8 cellular contexts compared by ENCODE assay signal in genomic region chrX:77910108-77910840, GRCh38. TPM values are rescaled to one million over a fixed set of nuclear protein-coding genes. Genes with fewer than 3 reads are reported as not detected.
DNase-seq lines count a peak whose midpoint lies in the region; ATAC-seq and TF ChIP-seq lines count a peak whose summit lies in the region.

ATP7A (plus strand) TSS chrX:77910693; CDS start chrX:77971642, 60,949 bp downstream.

- H3K4me3 Mint-ChIP-seq in activated T-cell treated with anti-CD3 and anti-CD28 coated beads, Interleukin-2, amount 50 U/mL, for 72 hours, result peak within 1 kb of the TSS; percentile 98
- H3K4me3 Mint-ChIP-seq in naive thymus-derived CD8-positive, alpha-beta T cell, result peak within 1 kb of the TSS; percentile 93 to 98 (median 98)
- peak within 1 kb of the TSS; percentile 93 to 99 for H3K4me3 Mint-ChIP-seq in stimulated activated naive B cell treated with anti-CD40 and anti-IgM and Interleukin-4, amounts not matched to agents 10 μg/mL and 1 μg/mL and 100 μg/mL, for 72 hours

- H2AFZ ChIP-seq in DND-41 (ENCODE audit: low read depth, low read length), result peak within 1 kb of the TSS; percentile 79
- peak within 1 kb of the TSS; percentile 75 for H2AFZ ChIP-seq in KMS-11 (ENCODE audit: low read depth)
- H2AFZ ChIP-seq in fibroblast of lung (ENCODE audit: low read length), result peak within 1 kb of the TSS; percentile 95

- DNase-seq in DND-41, result peak; percentile 95
- DNase-seq in Panc1 (ENCODE audit: low read depth, low spot score), result peak; percentile 67
- peak; percentile 89 to 91 for DNase-seq in activated T-cell treated with anti-CD3 and anti-CD28 coated beads, Interleukin-2, amount 50 U/mL, for 72 hours
- peak; percentile 84 to 89 for DNase-seq in fibroblast of lung (ENCODE audit: low read depth in 2 of 2)
- DNase-seq in naive thymus-derived CD8-positive, alpha-beta T cell, result peak; percentile 78 to 96 (median 89)
- DNase-seq in stimulated activated naive B cell treated with anti-CD40 and anti-IgM and Interleukin-4, amounts not matched to agents 10 μg/mL and 1 μg/mL and 100 μg/mL, for 72 hours, result peak; percentile 86

- H3K9me3 ChIP-seq in DND-41 (ENCODE audit: insufficient read depth, low read length, severe bottlenecking) (no peaks in the 10 kb centered on the region), Panc1 (ENCODE audit: control insufficient read depth, insufficient read depth, low read depth, low read length) (no peaks in the 10 kb centered on the region), fibroblast of lung (ENCODE audit: control insufficient read depth, insufficient read depth, low read depth, low read length) (no peaks in the 10 kb centered on the region)

- CTCF ChIA-PET in Panc1 (lab: Charles Lee), result interaction anchor here (0.7 kb wide), 2 partner anchors 27 to 111 kb away, joined by 4 to 6 read pairs; no protein-coding TSS in a partner anchor

- H3K27ac ChIP-seq in DND-41 (ENCODE audit: low read length) (peak within 1 kb of the TSS; percentile 83), KMS-11 (peak within 1 kb of the TSS; percentile 54), Panc1 (ENCODE audit: low read length) (peak within 1 kb of the TSS; percentile 91), fibroblast of lung (ENCODE audit: insufficient read depth, low read length) (peak within 1 kb of the TSS; percentile 73)

- H4K20me1 ChIP-seq in DND-41 (ENCODE audit: insufficient read depth, low read length), result no peaks in the 10 kb centered on the region
- H4K20me1 ChIP-seq in KMS-11 (ENCODE audit: insufficient read depth), result no peaks in the 10 kb centered on the region
- H4K20me1 ChIP-seq in fibroblast of lung (ENCODE audit: control insufficient read depth, extremely low read depth, insufficient read depth, low read length), result no peaks in the 10 kb centered on the region

- H3K4me2 ChIP-seq in DND-41 (ENCODE audit: insufficient read depth, low read length), result peak within 1 kb of the TSS; percentile 86
- H3K4me2 ChIP-seq in KMS-11, result peak within 1 kb of the TSS; percentile 66
- H3K4me2 ChIP-seq in fibroblast of lung (ENCODE audit: extremely low read depth, insufficient read depth, low read length), result peak within 1 kb of the TSS; percentile 75

- TF ChIP-seq CTCF in DND-41 (IDR thresholded peaks at IDR 0.05; ENCODE audit: borderline replicate concordance, extremely low read depth, low read length, poor library complexity, severe bottlenecking), result peak; percentile 78
- 0 out of 2 replicates have a peak, but pooled peaks have one; percentile 32 for TF ChIP-seq CTCF in KMS-11 (conservative IDR thresholded peaks at IDR 0.05; ENCODE audit: low read depth, low read length)
- TF ChIP-seq CTCF in Panc1 (IDR thresholded peaks at IDR 0.05), result peak; percentile 75
- TF ChIP-seq CTCF in fibroblast of lung (conservative IDR thresholded peaks at IDR 0.05 in 1 of 2, IDR thresholded peaks at IDR 0.05 in 1 of 2; ENCODE audit: low read depth in 1 of 2, low read length in 2 of 2), result peak; percentile 35 to 54

- H3K4me1 Mint-ChIP-seq in activated T-cell treated with anti-CD3 and anti-CD28 coated beads, Interleukin-2, amount 50 U/mL, for 72 hours (ENCODE audit: low read depth), result peaks cover 20% of the 10 kb centered on the region
- H3K4me1 Mint-ChIP-seq in naive thymus-derived CD8-positive, alpha-beta T cell, result peaks cover 5 to 21% (median 17%) of the 10 kb centered on the region in 4 donors
- peaks cover 0 to 10% of the 10 kb centered on the region in 2 donors for H3K4me1 Mint-ChIP-seq in stimulated activated naive B cell treated with anti-CD40 and anti-IgM and Interleukin-4, amounts not matched to agents 10 μg/mL and 1 μg/mL and 100 μg/mL, for 72 hours

- H3K4me1 ChIP-seq in DND-41 (ENCODE audit: insufficient read depth, low read length) (peaks cover 24% of the 10 kb centered on the region; the same call in 1 of the 2 replicates), KMS-11 (ENCODE audit: low read depth, poor library complexity, severe bottlenecking) (peaks cover 4% of the 10 kb centered on the region), Panc1 (ENCODE audit: control insufficient read depth, insufficient read depth, low read length) (peaks cover 13% of the 10 kb centered on the region), fibroblast of lung (ENCODE audit: control insufficient read depth, extremely low read depth, insufficient read depth, low read length) (no peaks in the 10 kb centered on the region)

- H3K27me3 Mint-ChIP-seq in activated T-cell treated with anti-CD3 and anti-CD28 coated beads, Interleukin-2, amount 50 U/mL, for 72 hours (ENCODE audit: low read depth), result no peaks in the 10 kb centered on the region
- no peaks in the 10 kb centered on the region for H3K27me3 Mint-ChIP-seq in naive thymus-derived CD8-positive, alpha-beta T cell
- H3K27me3 Mint-ChIP-seq in stimulated activated naive B cell treated with anti-CD40 and anti-IgM and Interleukin-4, amounts not matched to agents 10 μg/mL and 1 μg/mL and 100 μg/mL, for 72 hours, result no peaks in the 10 kb centered on the region

- POLR2A ChIA-PET in Panc1 (lab: Charles Lee), result no interaction called here
- POLR2A ChIA-PET in naive thymus-derived CD8-positive, alpha-beta T cell (lab: Charles Lee), result interaction anchor here (0.8 to 3.7 kb wide), 7 partner anchors 9 to 194 kb away, joined by 3 to 27 read pairs (median 5); partner anchors contain the start of genes COX7B, MAGT1 and PGK1

- H3K79me2 ChIP-seq in DND-41 (ENCODE audit: insufficient read depth, low read length) (peaks cover 41% of the 10 kb centered on the region), KMS-11 (ENCODE audit: insufficient read depth, low read depth) (no peaks in the 10 kb centered on the region), fibroblast of lung (ENCODE audit: control insufficient read depth, insufficient read depth, low read length) (peaks cover 2% of the 10 kb centered on the region)

- in situ Hi-C loops in Panc1 (cut with HindIII; ENCODE audit: low pct_unique_long_range_greater_than_20kb, low sequenced_read_pairs), result no loop called here

- H3K27me3 ChIP-seq in DND-41 (ENCODE audit: insufficient read depth, low read length, poor library complexity) (no peaks in the 10 kb centered on the region), KMS-11 (ENCODE audit: insufficient read depth, low read depth) (no peaks in the 10 kb centered on the region), Panc1 (ENCODE audit: control insufficient read depth, insufficient read depth, low read length) (no peaks in the 10 kb centered on the region), fibroblast of lung (ENCODE audit: control insufficient read depth, insufficient read depth, low read length) (no peaks in the 10 kb centered on the region)

- H3K36me3 ChIP-seq in DND-41 (ENCODE audit: insufficient read depth, low read length) (no peaks in the 10 kb centered on the region; the same call in 1 of the 2 replicates), KMS-11 (ENCODE audit: insufficient read depth) (no peaks in the 10 kb centered on the region), Panc1 (ENCODE audit: control insufficient read depth, insufficient read depth, low read length) (no peaks in the 10 kb centered on the region), fibroblast of lung (ENCODE audit: control insufficient read depth, insufficient read depth, low read length) (no peaks in the 10 kb centered on the region)

- intact Hi-C loops in Panc1 (cut with micrococcal nuclease; ENCODE audit: unreplicated experiment), result loop anchor here (2.0 kb wide), 1 partner anchor 119 kb away; no protein-coding TSS in a partner anchor

- BruUV-seq in Panc1 (replicated peaks; lab: Mats Ljungman, UMichigan), result no TSS peak

- peak within 1 kb of the TSS; percentile 99 for H3K27ac Mint-ChIP-seq in activated T-cell treated with anti-CD3 and anti-CD28 coated beads, Interleukin-2, amount 50 U/mL, for 72 hours
- H3K27ac Mint-ChIP-seq in naive thymus-derived CD8-positive, alpha-beta T cell, result peak within 1 kb of the TSS; percentile 93 to 100 (median 99)
- H3K27ac Mint-ChIP-seq in stimulated activated naive B cell treated with anti-CD40 and anti-IgM and Interleukin-4, amounts not matched to agents 10 μg/mL and 1 μg/mL and 100 μg/mL, for 72 hours, result peak within 1 kb of the TSS; percentile 98

- H3K36me3 Mint-ChIP-seq in activated T-cell treated with anti-CD3 and anti-CD28 coated beads, Interleukin-2, amount 50 U/mL, for 72 hours (ENCODE audit: insufficient read depth in 2 of 2), result peaks cover 2 to 3% of the 10 kb centered on the region in 2 donors
- peaks cover 0 to 10% (median 0%) of the 10 kb centered on the region in 3 donors for H3K36me3 Mint-ChIP-seq in naive thymus-derived CD8-positive, alpha-beta T cell
- peaks cover 0 to 3% of the 10 kb centered on the region in 2 donors for H3K36me3 Mint-ChIP-seq in stimulated activated naive B cell treated with anti-CD40 and anti-IgM and Interleukin-4, amounts not matched to agents 10 μg/mL and 1 μg/mL and 100 μg/mL, for 72 hours

- H3K9ac ChIP-seq in DND-41 (ENCODE audit: low read depth, low read length), result peak within 1 kb of the TSS; percentile 63
- peak within 1 kb of the TSS; percentile 25; the same call in 1 of the 2 replicates for H3K9ac ChIP-seq in KMS-11
- peak within 1 kb of the TSS; percentile 49 for H3K9ac ChIP-seq in fibroblast of lung (ENCODE audit: insufficient read depth, low read length)

- H3K4me3 ChIP-seq in DND-41 (ENCODE audit: low read depth in 1 of 2, low read length in 2 of 2) (peak within 1 kb of the TSS; percentile 77), KMS-11 (IDR thresholded peaks at IDR 0.05; ENCODE audit: insufficient read depth, low read depth, low read length) (no peak within 1 kb of the TSS), Panc1 (ENCODE audit: low read depth in 2 of 2, low read length in 2 of 2) (peak within 1 kb of the TSS; percentile 76), fibroblast of lung (replicated peaks in 1 of 4; ENCODE audit: control extremely low read depth in 1 of 4, insufficient read depth in 1 of 4, low read depth in 3 of 4, low read length in 4 of 4) (peak within 1 kb of the TSS; percentile 69 to 84 (median 74))

- peak; percentile 93 for ATAC-seq in DND-41 (ENCODE audit: insufficient read depth, low read depth)
- ATAC-seq in GM21786 (IDR thresholded peaks at IDR 0.05; ENCODE audit: unreplicated experiment), result peak; percentile 96
- peak; percentile 98 for ATAC-seq in Panc1
- ATAC-seq in activated T-cell treated with anti-CD3 and anti-CD28 coated beads, Interleukin-2, amount 50 U/mL, for 72 hours (replicated peaks in 1 of 2), result peak; percentile 95
- ATAC-seq in naive thymus-derived CD8-positive, alpha-beta T cell, result peak; percentile 92 to 93
- ATAC-seq in stimulated activated naive B cell treated with anti-CD40 and anti-IgM and Interleukin-4, amounts not matched to agents 10 μg/mL and 1 μg/mL and 100 μg/mL, for 72 hours (replicated peaks), result peak; percentile 97

- H3K9me3 Mint-ChIP-seq in activated T-cell treated with anti-CD3 and anti-CD28 coated beads, Interleukin-2, amount 50 U/mL, for 72 hours, result no peaks in the 10 kb centered on the region
- H3K9me3 Mint-ChIP-seq in naive thymus-derived CD8-positive, alpha-beta T cell, result no peaks in the 10 kb centered on the region
- H3K9me3 Mint-ChIP-seq in stimulated activated naive B cell treated with anti-CD40 and anti-IgM and Interleukin-4, amounts not matched to agents 10 μg/mL and 1 μg/mL and 100 μg/mL, for 72 hours, result no peaks in the 10 kb centered on the region

RNA-seq across cellular contexts. Expression of gene ATP7A, which starts in this region (rescaled TPM):
- total RNA-seq in Panc1 (2021; ENCODE audit: unreplicated experiment), result 13.5 TPM
- 5.5 TPM for polyA plus RNA-seq in Panc1 (2012; ENCODE audit: insufficient read length)
- 10 to 100 TPM in 1 of 2 donors, 1 to 10 TPM in 1; 9.9 to 10.1 TPM for total RNA-seq in activated T-cell treated with anti-CD3 and anti-CD28 coated beads, Interleukin-2, amount 50 U/mL, for 72 hours
- 13.6 and 18.3 TPM in 2 replicates for total RNA-seq in fibroblast of lung
- polyA plus RNA-seq in fibroblast of lung, result 11.6 and 12.2 TPM in 2 replicates
- polyA plus RNA-seq in fibroblast of lung (2012), result 6.7 and 7.2 TPM in 2 replicates
- 4.2 and 4.4 TPM in 2 replicates for polyA minus RNA-seq in fibroblast of lung (ENCODE audit: low replicate concordance)
- 10 to 100 TPM; 13.2 to 13.8 TPM for total RNA-seq in naive thymus-derived CD8-positive, alpha-beta T cell
- 1 to 10 TPM; 5.1 to 7.0 (median 5.8) TPM for polyA plus RNA-seq in naive thymus-derived CD8-positive, alpha-beta T cell
